9 cellular contexts compared by ENCODE assay signal in genomic region chr11:727859-728748, GRCh38. TPM values are rescaled to one million over a fixed set of nuclear protein-coding genes. Genes with fewer than 3 reads are reported as not detected.
DNase-seq lines count a peak whose midpoint lies in the region; ATAC-seq, FAIRE-seq and TF ChIP-seq lines count a peak whose summit lies in the region.
"Had no signal": no experiment of that assay in that cellular context is flagged by ENCODE, and none has a peak within 500 bp of the region (broad histone marks: within the 10 kb centered on the region; RNA-seq: fewer than 3 reads in every experiment).

No MANE protein-coding gene starts in this region.

- dilution Hi-C loops in endothelial cell of umbilical vein (cut with MboI; ENCODE audit: extremely low pct_ligation_motif_present, low sequenced_read_pairs): no loop called here

- no peaks in the 10 kb centered on the region for H4K20me1 ChIP-seq in endothelial cell of umbilical vein (replicated peaks; ENCODE audit: control insufficient read depth, extremely low read depth, insufficient read depth, low read length)

- no peak for FAIRE-seq in endothelial cell of umbilical vein (lab: Jason Lieb, UNC)

- CTCF ChIA-PET in Calu3 (lab: Charles Lee): interaction anchor here (1.0 to 1.8 kb wide), 6 partner anchors 18 to 173 kb away, joined by 3 to 11 read pairs (median 4); partner anchors contain the start of genes DEAF1 and TMEM80
- CTCF ChIA-PET in endothelial cell of umbilical vein (lab: Charles Lee): interaction anchor here (0.6 to 3.7 kb wide), 13 partner anchors 10 to 173 kb away, joined by 3 to 26 read pairs (median 6); partner anchors contain the start of genes CEND1, DEAF1, EPS8L2 and PHRF1

- peak overlapping the region; percentile 33 for H3K27ac Mint-ChIP-seq in Calu3 (ENCODE audit: unreplicated experiment)

- in situ Hi-C loops in HAP-1 (cut with MboI; ENCODE audit: low sequenced_read_pairs): no loop called here

- H3K27me3 ChIP-seq in HAP-1 (ENCODE audit: low read depth): no peaks in the 10 kb centered on the region
- H3K27me3 ChIP-seq in endothelial cell of umbilical vein (ENCODE audit: control insufficient read depth in 2 of 2, insufficient read depth in 2 of 2, low read length in 2 of 2): peaks cover 8 to 9% of the 10 kb centered on the region in 2 experiments

- intact Hi-C loops in Calu3 (cut with micrococcal nuclease; ENCODE audit: unreplicated experiment): loop anchor here (10.0 kb wide), 1 partner anchor 173 kb away; no protein-coding TSS in a partner anchor
- intact Hi-C loops in endothelial cell of umbilical vein (cut with micrococcal nuclease): loop anchor here (1.0 to 5.0 kb wide), 2 partner anchors 66 to 171 kb away; no protein-coding TSS in a partner anchor

- no peak overlapping the region for H3K4me3 Mint-ChIP-seq in Calu3 (ENCODE audit: low read depth, unreplicated experiment)
- H3K4me3 Mint-ChIP-seq: dendritic cell treated with granulocyte-macrophage colony-stimulating factor and Interleukin-4, amounts not matched to agents 40 ng/mL and 50 ng/mL, for 4 days had no signal

- H3K79me2 ChIP-seq in endothelial cell of umbilical vein (ENCODE audit: control insufficient read depth, insufficient read depth, low read length): no peaks in the 10 kb centered on the region

- POLR2A ChIA-PET in endothelial cell of umbilical vein (lab: Charles Lee): no interaction called here

- H3K36me3 ChIP-seq in HAP-1 (replicated peaks) (no peaks in the 10 kb centered on the region), endothelial cell of umbilical vein (ENCODE audit: control insufficient read depth in 2 of 2, extremely low read depth in 1 of 2, insufficient read depth in 2 of 2, low read length in 2 of 2) (no peaks in the 10 kb centered on the region)

- H3K27ac ChIP-seq in endothelial cell of umbilical vein (ENCODE audit: insufficient read depth, low read depth, low read length): no peak overlapping the region

- no peak for ATAC-seq in GM21528 (IDR thresholded peaks at IDR 0.05; ENCODE audit: low FRiP score, unreplicated experiment)

- DNase-seq in Calu3 (peak; percentile 95), HAP-1 (ENCODE audit: low spot score in 2 of 2) (peak; percentile 68 to 90), NCI-H748 treated with DMSO at 0.1 percent for 48 hours (lab: John Stamatoyannopoulos, UW) (peak; percentile 18), endothelial cell of umbilical vein (ENCODE audit: low read depth, low spot score) (peak; percentile 60), mucosa of gallbladder (ENCODE audit: low spot score) (peak; percentile 73)
- peak; percentile 51 for DNase-seq in activated CD8-positive, alpha-beta memory T cell treated with anti-CD3 and anti-CD28 coated beads, Interleukin-2, amount 50 U/mL, for 1 hour (ENCODE audit: extremely low read depth)
- DNase-seq in stimulated activated CD8-positive, alpha-beta memory T cell treated with anti-CD3 and anti-CD28 coated beads, Interleukin-4, amount 100 ng/mL, for 4 hours (ENCODE audit: low read depth in 2 of 2, low spot score in 1 of 2): peak; percentile 53 to 59

- H3K9me3 ChIP-seq in HAP-1: no peaks in the 10 kb centered on the region
- no peaks in the 10 kb centered on the region for H3K9me3 ChIP-seq in endothelial cell of umbilical vein (replicated peaks; ENCODE audit: control insufficient read depth, insufficient read depth, low read length)

- H3K4me1 Mint-ChIP-seq in Calu3 (ENCODE audit: low read depth, unreplicated experiment): peaks cover 8% of the 10 kb centered on the region

- H3K9ac ChIP-seq in endothelial cell of umbilical vein (replicated peaks; ENCODE audit: extremely low read depth, insufficient read depth, low read length): no peak overlapping the region

- H3K4me2 ChIP-seq in endothelial cell of umbilical vein (ENCODE audit: insufficient read depth, low read length): no peak overlapping the region

- H3K9me1 ChIP-seq in endothelial cell of umbilical vein (replicated peaks; ENCODE audit: control insufficient read depth, extremely low read depth, insufficient read depth, low read length): no peaks in the 10 kb centered on the region

- peaks cover 2% of the 10 kb centered on the region; the same call in 1 of the 2 replicates for H3K4me1 ChIP-seq in HAP-1
- no peaks in the 10 kb centered on the region for H3K4me1 ChIP-seq in endothelial cell of umbilical vein (ENCODE audit: control insufficient read depth, extremely low read depth, insufficient read depth, low read length)

- no TSS peak for BruUV-seq in Calu3 (replicated peaks; lab: Mats Ljungman, UMichigan)
- BruUV-seq in endothelial cell of umbilical vein (replicated peaks; lab: Mats Ljungman, UMichigan): no TSS peak

- H3K9me3 Mint-ChIP-seq in Calu3 (ENCODE audit: low read depth, unreplicated experiment): no peaks in the 10 kb centered on the region
- H3K9me3 Mint-ChIP-seq: dendritic cell treated with granulocyte-macrophage colony-stimulating factor and Interleukin-4, amounts not matched to agents 40 ng/mL and 50 ng/mL, for 4 days had no signal

- no peaks in the 10 kb centered on the region for H3K27me3 Mint-ChIP-seq in Calu3 (ENCODE audit: unreplicated experiment)

- no peak overlapping the region for H3K4me3 ChIP-seq in HAP-1
- H3K4me3 ChIP-seq in endothelial cell of umbilical vein (replicated peaks in 1 of 3; ENCODE audit: insufficient read depth in 1 of 3, low read depth in 1 of 3, low read length in 3 of 3): no peak overlapping the region

- H2AFZ ChIP-seq in endothelial cell of umbilical vein (ENCODE audit: low read depth, low read length): no peak overlapping the region

- H3K36me3 Mint-ChIP-seq in Calu3 (ENCODE audit: insufficient read depth, unreplicated experiment): peaks cover 63% of the 10 kb centered on the region

- TF ChIP-seq POLR2A in endothelial cell of umbilical vein (IDR thresholded peaks at IDR 0.05; ENCODE audit: low read depth, low read length): no peak

- peak; percentile 97 for TF ChIP-seq CTCF in Calu3 (IDR thresholded peaks at IDR 0.05; ENCODE audit: unreplicated experiment)
- TF ChIP-seq CTCF in endothelial cell of umbilical vein (IDR thresholded peaks at IDR 0.05; ENCODE audit: extremely low read depth in 1 of 2, insufficient read depth in 1 of 2, low read depth in 1 of 2, low read length in 2 of 2): peak; percentile 96 to 100

RNA-seq across cellular contexts. Expression of gene TALDO1, which starts 19.2 kb away (rescaled TPM):
- total RNA-seq in Calu3 (2022): 359 and 379 TPM in 2 replicates
- total RNA-seq in endothelial cell of umbilical vein: 287 and 294 TPM in 2 replicates
- polyA plus RNA-seq in endothelial cell of umbilical vein: 184 and 211 TPM in 2 replicates
- polyA plus RNA-seq in endothelial cell of umbilical vein (2011; cell fraction: cytosol; rRNA removed): 234 and 253 TPM in 2 replicates
- polyA plus RNA-seq in endothelial cell of umbilical vein (2011; cell fraction: nucleus; rRNA removed): 146 and 149 TPM in 2 replicates
- polyA plus RNA-seq in endothelial cell of umbilical vein (2012): 262 and 325 TPM in 2 replicates
- 79.6 and 84.8 TPM in 2 replicates for polyA minus RNA-seq in endothelial cell of umbilical vein
- polyA minus RNA-seq in endothelial cell of umbilical vein (2011; cell fraction: cytosol; rRNA and poly(A)+ RNA removed): 117 TPM
- 19.6 and 30.7 TPM in 2 replicates for polyA minus RNA-seq in endothelial cell of umbilical vein (2011; cell fraction: nucleus; rRNA and poly(A)+ RNA removed)
- 176 TPM for total RNA-seq in mucosa of gallbladder

RNA-seq across cellular contexts. Expression of gene EPS8L2, which starts 22.1 kb away (rescaled TPM):
- total RNA-seq in Calu3 (2022) (212 and 213 TPM in 2 replicates), endothelial cell of umbilical vein (6.0 and 12.5 TPM in 2 replicates), mucosa of gallbladder (228 TPM)
- 5.2 and 5.9 TPM in 2 replicates for polyA plus RNA-seq in endothelial cell of umbilical vein
- polyA plus RNA-seq in endothelial cell of umbilical vein (2011; cell fraction: cytosol; rRNA removed): 2.6 and 2.9 TPM in 2 replicates
- polyA plus RNA-seq in endothelial cell of umbilical vein (2011; cell fraction: nucleus; rRNA removed): 33.6 and 35.0 TPM in 2 replicates
- 6.1 and 6.6 TPM in 2 replicates for polyA plus RNA-seq in endothelial cell of umbilical vein (2012)
- 4.6 and 7.9 TPM in 2 replicates for polyA minus RNA-seq in endothelial cell of umbilical vein
- polyA minus RNA-seq in endothelial cell of umbilical vein (2011; cell fraction: cytosol; rRNA and poly(A)+ RNA removed): 20.3 TPM
- polyA minus RNA-seq in endothelial cell of umbilical vein (2011; cell fraction: nucleus; rRNA and poly(A)+ RNA removed): 3.1 and 6.7 TPM in 2 replicates

RNA-seq across cellular contexts. Expression of gene TMEM80, which starts 32.5 kb away (rescaled TPM):
- 21.2 and 29.9 TPM in 2 replicates for total RNA-seq in Calu3 (2022)
- total RNA-seq in endothelial cell of umbilical vein: 24.1 and 26.6 TPM in 2 replicates
- 17.9 and 21.2 TPM in 2 replicates for polyA plus RNA-seq in endothelial cell of umbilical vein
- 13.2 and 15.4 TPM in 2 replicates for polyA plus RNA-seq in endothelial cell of umbilical vein (2011; cell fraction: cytosol; rRNA removed)
- polyA plus RNA-seq in endothelial cell of umbilical vein (2011; cell fraction: nucleus; rRNA removed): 29.6 and 31.8 TPM in 2 replicates
- 20.6 and 23.9 TPM in 2 replicates for polyA plus RNA-seq in endothelial cell of umbilical vein (2012)
- polyA minus RNA-seq in endothelial cell of umbilical vein: 10.6 and 10.8 TPM in 2 replicates
- polyA minus RNA-seq in endothelial cell of umbilical vein (2011; cell fraction: cytosol; rRNA and poly(A)+ RNA removed): 4.8 TPM
- polyA minus RNA-seq in endothelial cell of umbilical vein (2011; cell fraction: nucleus; rRNA and poly(A)+ RNA removed): 9.1 and 11.3 TPM in 2 replicates
- total RNA-seq in mucosa of gallbladder: 52.0 TPM

RNA-seq across cellular contexts. Expression of gene DEAF1, which starts 33.1 kb away (rescaled TPM):
- 57.0 and 59.0 TPM in 2 replicates for total RNA-seq in Calu3 (2022)
- 50.3 and 55.7 TPM in 2 replicates for total RNA-seq in endothelial cell of umbilical vein
- 43.6 and 45.5 TPM in 2 replicates for polyA plus RNA-seq in endothelial cell of umbilical vein
- 34.4 and 40.4 TPM in 2 replicates for polyA plus RNA-seq in endothelial cell of umbilical vein (2011; cell fraction: cytosol; rRNA removed)
- 25.1 and 25.8 TPM in 2 replicates for polyA plus RNA-seq in endothelial cell of umbilical vein (2011; cell fraction: nucleus; rRNA removed)
- 24.9 and 40.0 TPM in 2 replicates for polyA plus RNA-seq in endothelial cell of umbilical vein (2012)
- polyA minus RNA-seq in endothelial cell of umbilical vein: 24.6 and 26.4 TPM in 2 replicates
- 25.5 TPM for polyA minus RNA-seq in endothelial cell of umbilical vein (2011; cell fraction: cytosol; rRNA and poly(A)+ RNA removed)
- polyA minus RNA-seq in endothelial cell of umbilical vein (2011; cell fraction: nucleus; rRNA and poly(A)+ RNA removed): 17.8 and 22.2 TPM in 2 replicates
- 45.0 TPM for total RNA-seq in mucosa of gallbladder

RNA-seq across cellular contexts. Expression of gene GATD1, which starts 49.2 kb away (rescaled TPM):
- total RNA-seq in Calu3 (2022) (73.8 and 83.3 TPM in 2 replicates), endothelial cell of umbilical vein (78.5 and 83.1 TPM in 2 replicates), mucosa of gallbladder (85.9 TPM)
- polyA plus RNA-seq in endothelial cell of umbilical vein: 70.6 and 90.8 TPM in 2 replicates
- polyA plus RNA-seq in endothelial cell of umbilical vein (2011; cell fraction: cytosol; rRNA removed): 23.5 and 35.8 TPM in 2 replicates
- polyA plus RNA-seq in endothelial cell of umbilical vein (2011; cell fraction: nucleus; rRNA removed): 157 and 166 TPM in 2 replicates
- polyA plus RNA-seq in endothelial cell of umbilical vein (2012): 27.8 and 37.9 TPM in 2 replicates
- 25.3 and 36.3 TPM in 2 replicates for polyA minus RNA-seq in endothelial cell of umbilical vein
- 27.4 TPM for polyA minus RNA-seq in endothelial cell of umbilical vein (2011; cell fraction: cytosol; rRNA and poly(A)+ RNA removed)
- polyA minus RNA-seq in endothelial cell of umbilical vein (2011; cell fraction: nucleus; rRNA and poly(A)+ RNA removed): 34.0 and 37.3 TPM in 2 replicates

Comparison
In these comparisons a context has a peak if more than half of its experiments do, and no peak if none do; other contexts are left out.
1. DNase-seq: peak in every context shown above with its lines; median percentile 95 in Calu3; 79 in HAP-1; 73 in mucosa of gallbladder; 60 in endothelial cell of umbilical vein; 56 in stimulated activated CD8-positive, alpha-beta memory T cell treated with anti-CD3 and anti-CD28 coated beads, Interleukin-4, amount 100 ng/mL, for 4 hours; 51 in activated CD8-positive, alpha-beta memory T cell treated with anti-CD3 and anti-CD28 coated beads, Interleukin-2, amount 50 U/mL, for 1 hour; 18 in NCI-H748 treated with DMSO at 0.1 percent for 48 hours.
2. RNA of gene EPS8L2, which starts 22.1 kb away (total RNA-seq): 228 TPM in mucosa of gallbladder (single experiment) and 212 to 213 TPM in Calu3; 6.0 to 12.5 TPM in endothelial cell of umbilical vein; every median in the first group is over 10 times any median in the second.